19 cellular contexts compared by ENCODE assay signal in the genomic region with DNA sequence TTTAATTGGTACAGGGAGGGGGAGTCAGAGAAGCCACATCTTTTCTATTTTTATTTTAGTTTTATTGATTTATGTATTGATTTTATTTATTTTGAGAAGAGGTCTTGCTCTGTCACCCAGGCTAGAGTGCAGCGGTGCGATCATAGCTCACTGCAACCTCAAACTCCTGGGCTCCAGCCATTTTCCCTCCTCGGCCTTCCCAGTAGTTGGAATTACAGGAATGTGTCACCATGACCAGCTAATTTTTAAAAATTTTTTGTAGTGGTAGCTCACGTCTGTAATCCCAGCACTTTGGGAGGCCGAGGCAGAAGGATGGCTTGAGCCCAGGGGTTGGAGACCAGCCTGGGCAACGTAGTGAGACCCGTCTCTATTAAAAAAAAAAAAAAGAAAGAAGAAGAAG. TPM values are rescaled to one million over a fixed set of nuclear protein-coding genes. Genes with fewer than 3 reads are reported as not detected.
"Had no signal": no experiment of that assay in that cellular context is flagged by ENCODE, and none has a peak within 500 bp of the region (broad histone marks: within the 10 kb centered on the region; RNA-seq: fewer than 3 reads in every experiment).

No MANE protein-coding gene starts in this region.

- H3K4me3 Mint-ChIP-seq: activated CD4-positive, alpha-beta T cell treated with anti-CD3 and anti-CD28 coated beads, Interleukin-2, amount 10 ng/mL, durations not matched to agents 7 days and 5 days; activated naive CD8-positive, alpha-beta T cell treated with anti-CD3 and anti-CD28 coated beads, Interleukin-2, amount 10 ng/mL, durations not matched to agents 7 days and 5 days; activated T-helper 1 cell treated with anti-CD3 and anti-CD28 coated beads, Interleukin-12 subunit alpha, Interleukin-12 subunit beta, Interleukin-2, Interleukin-4 antibody, amounts not matched to agents 30 ng/mL and 10 ng/mL and 1 ng/mL, durations not matched to agents 14 hours and 24 hours and 36 hours had no signal

- H3K27ac Mint-ChIP-seq: activated CD4-positive, alpha-beta T cell treated with anti-CD3 and anti-CD28 coated beads, Interleukin-2, amount 10 ng/mL, durations not matched to agents 7 days and 5 days had no signal

- H3K9me3 ChIP-seq: mucosa of descending colon, transverse colon, vagina had no signal

- DNase-seq: activated CD4-positive, alpha-beta T cell treated with anti-CD3 and anti-CD28 coated beads, Interleukin-2, amount 10 ng/mL, durations not matched to agents 7 days and 5 days; activated CD8-positive, alpha-beta memory T cell treated with anti-CD3 and anti-CD28 coated beads, Interleukin-2, amount 50 U/mL, for 48 hours; activated naive CD4-positive, alpha-beta T cell; activated naive CD8-positive, alpha-beta T cell treated with anti-CD3 and anti-CD28 coated beads, Interleukin-2, amount 10 ng/mL, durations not matched to agents 7 days and 5 days; glutamatergic neuron; mucosa of descending colon; naive thymus-derived CD8-positive, alpha-beta T cell; nucleus accumbens; stimulated activated CD4-positive, alpha-beta T cell treated with anti-CD3 and anti-CD28 coated beads, Interleukin-2, amount 100 ng/mL, for 48 hours; stimulated activated naive CD4-positive, alpha-beta T cell; T-helper 9 cell; transverse colon had no signal

- H3K9me3 Mint-ChIP-seq: activated CD4-positive, alpha-beta T cell treated with anti-CD3 and anti-CD28 coated beads, Interleukin-2, amount 10 ng/mL, durations not matched to agents 7 days and 5 days; activated naive CD8-positive, alpha-beta T cell treated with anti-CD3 and anti-CD28 coated beads, Interleukin-2, amount 10 ng/mL, durations not matched to agents 7 days and 5 days; activated T-helper 1 cell treated with anti-CD3 and anti-CD28 coated beads, Interleukin-12 subunit alpha, Interleukin-12 subunit beta, Interleukin-2, Interleukin-4 antibody, amounts not matched to agents 30 ng/mL and 10 ng/mL and 1 ng/mL, durations not matched to agents 14 hours and 24 hours and 36 hours; naive thymus-derived CD8-positive, alpha-beta T cell had no signal

- ATAC-seq: mucosa of descending colon; naive thymus-derived CD8-positive, alpha-beta T cell had no signal

- H3K4me3 ChIP-seq: lung, mucosa of descending colon, transverse colon, vagina had no signal

- H3K27me3 Mint-ChIP-seq: activated CD4-positive, alpha-beta T cell treated with anti-CD3 and anti-CD28 coated beads, Interleukin-2, amount 10 ng/mL, durations not matched to agents 7 days and 5 days; activated naive CD8-positive, alpha-beta T cell treated with anti-CD3 and anti-CD28 coated beads, Interleukin-2, amount 10 ng/mL, durations not matched to agents 7 days and 5 days; naive thymus-derived CD8-positive, alpha-beta T cell had no signal

RNA-seq across cellular contexts. Expression of a gene that starts 7.8 kb away (rescaled TPM):
- total RNA-seq: activated CD4-positive, alpha-beta T cell treated with anti-CD3 and anti-CD28 coated beads, Interleukin-2, amount 10 ng/mL, durations not matched to agents 7 days and 5 days; activated naive CD8-positive, alpha-beta T cell treated with anti-CD3 and anti-CD28 coated beads, Interleukin-2, amount 10 ng/mL, durations not matched to agents 7 days and 5 days; activated T-helper 1 cell treated with anti-CD3 and anti-CD28 coated beads, Interleukin-12 subunit alpha, Interleukin-12 subunit beta, Interleukin-2, Interleukin-4 antibody, amounts not matched to agents 30 ng/mL and 10 ng/mL and 1 ng/mL, durations not matched to agents 14 hours and 24 hours and 36 hours; bronchial epithelial cell; dermis microvascular lymphatic vessel endothelial cell; epithelial cell of proximal tubule; mucosa of descending colon; naive thymus-derived CD8-positive, alpha-beta T cell; skeletal muscle tissue; transverse colon; vagina had no signal

RNA-seq across cellular contexts. Expression of a gene that starts 26.2 kb away (rescaled TPM):
- total RNA-seq: activated CD4-positive, alpha-beta T cell treated with anti-CD3 and anti-CD28 coated beads, Interleukin-2, amount 10 ng/mL, durations not matched to agents 7 days and 5 days; activated naive CD8-positive, alpha-beta T cell treated with anti-CD3 and anti-CD28 coated beads, Interleukin-2, amount 10 ng/mL, durations not matched to agents 7 days and 5 days; bronchial epithelial cell; naive thymus-derived CD8-positive, alpha-beta T cell; skeletal muscle tissue had no signal

RNA-seq across cellular contexts. Expression of a gene that starts 36.9 kb away (rescaled TPM):
- total RNA-seq: skeletal muscle tissue had no signal
